Comparison of ENCODE assay signal across 10 cellular contexts in the genomic region with DNA sequence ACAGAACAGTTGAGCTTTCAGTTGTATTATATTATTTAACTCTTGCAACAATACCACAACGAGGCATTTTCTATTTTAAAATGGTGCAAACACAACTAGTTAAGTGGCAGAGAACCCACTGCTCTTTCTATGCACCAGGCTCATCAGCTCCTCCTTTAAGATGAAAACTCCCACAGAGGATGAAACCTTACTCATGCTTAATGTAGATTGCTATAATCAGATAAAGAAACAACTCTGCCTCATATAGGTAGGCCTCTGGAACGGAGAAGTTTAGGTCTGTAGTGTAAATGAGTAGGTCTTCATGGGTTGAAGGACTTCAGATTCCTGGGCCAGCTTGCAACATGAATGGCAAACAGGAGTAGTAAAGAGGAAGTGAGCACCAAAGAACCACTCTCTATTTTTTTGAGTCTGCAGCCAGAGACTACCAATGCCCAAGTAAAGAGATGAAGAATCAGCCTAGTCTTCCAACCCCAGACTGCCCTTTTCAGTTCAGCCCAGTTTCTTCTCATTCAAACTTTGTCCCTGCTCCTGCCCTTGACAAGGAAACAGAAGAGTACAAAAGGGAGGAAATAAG. TPM values are rescaled to one million over a fixed set of nuclear protein-coding genes. Genes with fewer than 3 reads are reported as not detected.
DNase-seq lines count a peak whose midpoint lies in the region; ATAC-seq lines count a peak whose summit lies in the region.
"Had no signal": no experiment of that assay in that cellular context is flagged by ENCODE, and none has a peak within 500 bp of the region (broad histone marks: within the 10 kb centered on the region; RNA-seq: fewer than 3 reads in every experiment).

No MANE protein-coding gene starts in this region.

- peaks cover 21% of the 10 kb centered on the region for H3K4me1 Mint-ChIP-seq in activated T-helper 17 cell treated with anti-CD3 and anti-CD28 coated beads, Interleukin-2, amount 50 U/mL, for 72 hours

- H4K8ac ChIP-seq in trophoblast cell (ENCODE audit: low read depth, low read length): no peak overlapping the region

- peaks cover 2 to 3% of the 10 kb centered on the region in 2 experiments for H3K36me3 ChIP-seq in trophoblast cell (ENCODE audit: control insufficient read depth in 1 of 2, insufficient read depth in 2 of 2, low read length in 2 of 2)

- no peaks in the 10 kb centered on the region for H3K27me3 Mint-ChIP-seq in activated T-helper 17 cell treated with anti-CD3 and anti-CD28 coated beads, Interleukin-2, amount 50 U/mL, for 72 hours

- H3K9me3 Mint-ChIP-seq in activated T-helper 17 cell treated with anti-CD3 and anti-CD28 coated beads, Interleukin-2, amount 50 U/mL, for 72 hours: peaks cover 5% of the 10 kb centered on the region

- no peak overlapping the region for H2AK5ac ChIP-seq in trophoblast cell (ENCODE audit: low read length)

- H2BK5ac ChIP-seq in trophoblast cell (ENCODE audit: low read depth, low read length, poor library complexity): no peak overlapping the region

- H3K79me2 ChIP-seq in trophoblast cell (ENCODE audit: control insufficient read depth, insufficient read depth, low read length, poor library complexity): no peaks in the 10 kb centered on the region

- no peak for DNase-seq in NCI-H1105 treated with DMSO at 0.1 percent for 48 hours (lab: John Stamatoyannopoulos, UW)
- no peak for DNase-seq in trophoblast cell
- DNase-seq in NCI-H128 (lab: John Stamatoyannopoulos, UW; ENCODE audit: unreplicated experiment): no peak
- no peak for DNase-seq in NCI-H2081 treated with DMSO at 0.1 percent for 48 hours (lab: John Stamatoyannopoulos, UW)
- DNase-seq: hypothalamus, testis had no signal

- no peak overlapping the region for H3K4ac ChIP-seq in trophoblast cell (ENCODE audit: low read depth, low read length)

- WGBS in trophoblast cell (ENCODE audit: extremely low coverage, insufficient coverage, insufficient read length): no CpG with 5 or more reads among the region's 2 CpGs

- no peak overlapping the region for H3K4me3 Mint-ChIP-seq in activated T-helper 17 cell treated with anti-CD3 and anti-CD28 coated beads, Interleukin-2, amount 50 U/mL, for 72 hours

- H3K4me1 ChIP-seq in trophoblast cell (ENCODE audit: control insufficient read depth in 1 of 2, insufficient read depth in 2 of 2, low read length in 2 of 2): no peaks in the 10 kb centered on the region
- H3K4me1 ChIP-seq: testis had no signal

- H2BK120ac ChIP-seq in trophoblast cell (ENCODE audit: insufficient read depth, low read length, poor library complexity): no peak overlapping the region

- ATAC-seq in GM18498 (IDR thresholded peaks at IDR 0.05; ENCODE audit: unreplicated experiment) (peak; percentile 95), GM19468 (IDR thresholded peaks at IDR 0.05; ENCODE audit: extremely low read depth, unreplicated experiment) (peak; percentile 81), HG03175 (IDR thresholded peaks at IDR 0.05; ENCODE audit: unreplicated experiment) (peak; percentile 67)
- ATAC-seq in activated T-helper 17 cell treated with anti-CD3 and anti-CD28 coated beads, Interleukin-2, amount 50 U/mL, for 72 hours (replicated peaks): peak; percentile 59

- no peak overlapping the region for H3K27ac ChIP-seq in trophoblast cell (ENCODE audit: low read depth, low read length)
- H3K27ac ChIP-seq: testis had no signal

- no peak overlapping the region for H2BK12ac ChIP-seq in trophoblast cell (ENCODE audit: low read length)

- H3K9me3 ChIP-seq in trophoblast cell (ENCODE audit: insufficient read depth, low read depth, low read length): no peaks in the 10 kb centered on the region
- H3K9me3 ChIP-seq: testis had no signal

- H3K14ac ChIP-seq in trophoblast cell (ENCODE audit: low read length): no peak overlapping the region

- no peaks in the 10 kb centered on the region for H3K79me1 ChIP-seq in trophoblast cell (ENCODE audit: low read length)

- no peak overlapping the region for H3K9ac ChIP-seq in trophoblast cell (ENCODE audit: low read length)

- no peak overlapping the region for H2AFZ ChIP-seq in trophoblast cell (ENCODE audit: insufficient read depth, low read length, poor library complexity)

- H4K91ac ChIP-seq in trophoblast cell (ENCODE audit: low read depth, low read length): no peak overlapping the region

- no peak overlapping the region for H3K23ac ChIP-seq in trophoblast cell (ENCODE audit: low read length)

- peak overlapping the region; percentile 67 for H3K27ac Mint-ChIP-seq in activated T-helper 17 cell treated with anti-CD3 and anti-CD28 coated beads, Interleukin-2, amount 50 U/mL, for 72 hours

- no peak overlapping the region for H3K4me3 ChIP-seq in trophoblast cell (ENCODE audit: low read depth, low read length)
- H3K4me3 ChIP-seq: testis had no signal

- H3K36me3 Mint-ChIP-seq in activated T-helper 17 cell treated with anti-CD3 and anti-CD28 coated beads, Interleukin-2, amount 50 U/mL, for 72 hours (ENCODE audit: low read depth): peaks cover 19% of the 10 kb centered on the region

- no peak overlapping the region for H3K4me2 ChIP-seq in trophoblast cell (ENCODE audit: low read length)

- H4K12ac ChIP-seq in trophoblast cell (ENCODE audit: low read depth, low read length): no peak overlapping the region

- no peaks in the 10 kb centered on the region for H3K27me3 ChIP-seq in trophoblast cell (ENCODE audit: insufficient read depth, low read length)
- H3K27me3 ChIP-seq: testis had no signal

- H3K18ac ChIP-seq in trophoblast cell (ENCODE audit: low read length): no peak overlapping the region

RNA-seq across cellular contexts. Expression of a gene that starts 33.9 kb away (rescaled TPM):
- 1 to 10 TPM; 2.9 to 4.1 TPM for total RNA-seq in activated T-helper 17 cell treated with anti-CD3 and anti-CD28 coated beads, Interleukin-2, amount 50 U/mL, for 72 hours
- 2.1 and 2.2 TPM in 2 replicates for polyA plus RNA-seq in trophoblast cell (2013)
